Comparison of ENCODE assay signal across 18 cellular contexts in genomic region chr4:115453416-115453815, GRCh38.
DNase-seq lines count a peak whose midpoint lies in the region; ATAC-seq and TF ChIP-seq lines count a peak whose summit lies in the region.
"Had no signal": no experiment of that assay in that cellular context is flagged by ENCODE, and none has a peak within 500 bp of the region (broad histone marks: within the 10 kb centered on the region; RNA-seq: fewer than 3 reads in every experiment).

No MANE protein-coding gene starts in this region.

- no peaks in the 10 kb centered on the region for H3K9me3 Mint-ChIP-seq in activated CD8-positive, alpha-beta T cell treated with anti-CD3 and anti-CD28 coated beads, Interleukin-2, amount 10 ng/mL, durations not matched to agents 7 days and 5 days (ENCODE audit: insufficient read depth)

- no peak overlapping the region for H3K4me3 Mint-ChIP-seq in activated CD8-positive, alpha-beta T cell treated with anti-CD3 and anti-CD28 coated beads, Interleukin-2, amount 10 ng/mL, durations not matched to agents 7 days and 5 days

- no peaks in the 10 kb centered on the region for H3K27me3 Mint-ChIP-seq in activated CD8-positive, alpha-beta T cell treated with anti-CD3 and anti-CD28 coated beads, Interleukin-2, amount 10 ng/mL, durations not matched to agents 7 days and 5 days (ENCODE audit: low read depth)

- no peak for TF ChIP-seq CTCF in RWPE1 (conservative IDR thresholded peaks at IDR 0.05; ENCODE audit: low read depth)
- TF ChIP-seq CTCF in astrocyte of the spinal cord (IDR thresholded peaks at IDR 0.05; ENCODE audit: low read depth, low read length) = no peak
- no peak for TF ChIP-seq CTCF in foreskin keratinocyte (conservative IDR thresholded peaks at IDR 0.05)
- no peak for TF ChIP-seq CTCF in GM13977 (IDR thresholded peaks at IDR 0.05; ENCODE audit: extremely low read depth, insufficient read depth, missing control alignments)

- H3K27ac Mint-ChIP-seq in activated CD8-positive, alpha-beta T cell treated with anti-CD3 and anti-CD28 coated beads, Interleukin-2, amount 10 ng/mL, durations not matched to agents 7 days and 5 days = no peak overlapping the region

- DNase-seq in RWPE1 (ENCODE audit: low spot score) (peak; percentile 51), astrocyte of the spinal cord (ENCODE audit: low read depth, low spot score) (peak; percentile 1), foreskin keratinocyte (peak; percentile 75 to 88), non-pigmented ciliary epithelial cell (ENCODE audit: low read depth) (peak; percentile 27), cardiac septum (ENCODE audit: low spot score) (no peak), GM13977 (ENCODE audit: low spot score) (no peak)
- DNase-seq in stimulated activated CD4-positive, alpha-beta T cell treated with anti-CD3 and anti-CD28 coated beads, Interleukin-12 subunit alpha, Interleukin-12 subunit beta, amount 100 ng/mL, for 4 hours = no peak
- DNase-seq in activated CD8-positive, alpha-beta T cell treated with anti-CD3 and anti-CD28 coated beads, Interleukin-2, amount 10 ng/mL, durations not matched to agents 7 days and 5 days = no peak
- DNase-seq: ACHN, AML-193, COR-L47, DMS153, NCI-H1436, NCI-H2029, NCI-H510A, NCI-H774 had no signal

- POLR2A ChIA-PET in RWPE1 (lab: Yijun Ruan, JAX; ENCODE audit: low non-redundant PET) = no interaction called here
- POLR2A ChIA-PET in activated CD8-positive, alpha-beta T cell treated with anti-CD3 and anti-CD28 coated beads, Interleukin-2, amount 10 ng/mL, durations not matched to agents 7 days and 5 days (lab: Charles Lee) = no interaction called here

- in situ Hi-C loops in astrocyte of the spinal cord (cut with HindIII; ENCODE audit: low sequenced_read_pairs) = no loop called here
- in situ Hi-C loops in GM13977 (cut with MboI; ENCODE audit: low pct_unique_long_range_greater_than_20kb, low sequenced_read_pairs, unreplicated experiment) = no loop called here

- CTCF ChIA-PET in RWPE1 (lab: Yijun Ruan, JAX) = no interaction called here
- CTCF ChIA-PET in activated CD8-positive, alpha-beta T cell treated with anti-CD3 and anti-CD28 coated beads, Interleukin-2, amount 10 ng/mL, durations not matched to agents 7 days and 5 days (lab: Charles Lee) = no interaction called here

- no peak overlapping the region for H3K27ac ChIP-seq in RWPE1
- no peak overlapping the region for H3K27ac ChIP-seq in foreskin keratinocyte
- H3K27ac ChIP-seq: HL-60 had no signal

- intact Hi-C loops in cardiac septum (cut with DNase I) = no loop called here

- H3K36me3 Mint-ChIP-seq in activated CD8-positive, alpha-beta T cell treated with anti-CD3 and anti-CD28 coated beads, Interleukin-2, amount 10 ng/mL, durations not matched to agents 7 days and 5 days (ENCODE audit: low read depth) = no peaks in the 10 kb centered on the region

- H3K4me1 Mint-ChIP-seq in activated CD8-positive, alpha-beta T cell treated with anti-CD3 and anti-CD28 coated beads, Interleukin-2, amount 10 ng/mL, durations not matched to agents 7 days and 5 days (ENCODE audit: low read depth) = no peaks in the 10 kb centered on the region

- peak; percentile 75 for ATAC-seq in foreskin keratinocyte
- ATAC-seq in activated CD8-positive, alpha-beta T cell treated with anti-CD3 and anti-CD28 coated beads, Interleukin-2, amount 10 ng/mL, durations not matched to agents 7 days and 5 days = no peak
- ATAC-seq: HCT116 had no signal

- no peaks in the 10 kb centered on the region for H3K27me3 ChIP-seq in foreskin keratinocyte

- H3K4me1 ChIP-seq in foreskin keratinocyte = no peaks in the 10 kb centered on the region

- no peak overlapping the region for H3K4me3 ChIP-seq in astrocyte of the spinal cord (ENCODE audit: low read depth, low read length)

Comparison
In these comparisons a context has a peak if more than half of its experiments do, and no peak if none do; other contexts are left out.
1. DNase-seq: peak in RWPE1 (single experiment), astrocyte of the spinal cord (single experiment), foreskin keratinocyte (2 of 2) and non-pigmented ciliary epithelial cell (single experiment); none in stimulated activated CD4-positive, alpha-beta T cell treated with anti-CD3 and anti-CD28 coated beads, Interleukin-12 subunit alpha, Interleukin-12 subunit beta, amount 100 ng/mL, for 4 hours (single experiment), cardiac septum (single experiment), GM13977 (single experiment) and activated CD8-positive, alpha-beta T cell treated with anti-CD3 and anti-CD28 coated beads, Interleukin-2, amount 10 ng/mL, durations not matched to agents 7 days and 5 days (single experiment).